Comparison of ENCODE assay signal across 1 cellular context in genomic region chr12:57111046-57111698, GRCh38.
TF ChIP-seq lines count a peak whose summit lies in the region.

Gene STAT6, minus strand, starts transcription at chr12:57111362. Its CDS starts 3,084 bp downstream, at chr12:57108278.

TF ChIP-seq in K562, 482 proteins besides CTCF, POLR2A, EP300 and RAD21 (continued from another document and continues in another):
- TF ChIP-seq U2AF2 (optimal IDR thresholded peaks at IDR 0.05; ENCODE audit: low read depth, low read length) = no peak
- TF ChIP-seq EHMT2 (IDR thresholded peaks at IDR 0.05) = peak; percentile 84
- TF ChIP-seq STAT5B (CRISPR knock-in tag; IDR thresholded peaks at IDR 0.05) = no peak
- TF ChIP-seq GATA2 (CRISPR knock-in tag; IDR thresholded peaks at IDR 0.05) = no peak
- 0 out of 2 replicates have a peak, but pooled peaks have one; percentile 47 for TF ChIP-seq CCAR2 (IDR thresholded peaks at IDR 0.05; ENCODE audit: low read depth, low read length)
- TF ChIP-seq MTF1 (CRISPR knock-in tag; IDR thresholded peaks at IDR 0.05; ENCODE audit: borderline replicate concordance) = no peak
- no peak for TF ChIP-seq NFE2L1 (tag; IDR thresholded peaks at IDR 0.05; ENCODE audit: borderline replicate concordance, low read depth)
- TF ChIP-seq JUND (IDR thresholded peaks at IDR 0.05; ENCODE audit: borderline replicate concordance, low read depth, low read length) = peak; percentile 42
- no peak; the same call in 2 of the 3 replicates for TF ChIP-seq JUND (tag; IDR thresholded peaks at IDR 0.05; ENCODE audit: borderline replicate concordance, low read depth, low read length)
- no peak for TF ChIP-seq IRF1 (CRISPR knock-in tag; IDR thresholded peaks at IDR 0.05; ENCODE audit: borderline replicate concordance)
- peak; percentile 55 for TF ChIP-seq ASH1L (IDR thresholded peaks at IDR 0.05; ENCODE audit: borderline replicate concordance, low read depth, partially characterized antibody)
- TF ChIP-seq ZBTB1 (CRISPR knock-in tag; IDR thresholded peaks at IDR 0.05; ENCODE audit: borderline replicate concordance, low read depth) = no peak
- TF ChIP-seq ZNF263 (CRISPR knock-in tag; IDR thresholded peaks at IDR 0.05; ENCODE audit: borderline replicate concordance) = peak; percentile 85
- no peak for TF ChIP-seq ZNF584 (CRISPR knock-in tag; IDR thresholded peaks at IDR 0.05; ENCODE audit: low read depth)
- no peak; the same call in 1 of the 2 replicates for TF ChIP-seq ATF4 (CRISPR knock-in tag; IDR thresholded peaks at IDR 0.05)
- TF ChIP-seq SIX5 (IDR thresholded peaks at IDR 0.05; ENCODE audit: borderline replicate concordance in 1 of 2, insufficient read depth in 1 of 2, low read depth in 1 of 2, low read length in 2 of 2) = no peak
- no peak for TF ChIP-seq HNRNPH1 (optimal IDR thresholded peaks at IDR 0.05; ENCODE audit: low read depth, low read length)
- TF ChIP-seq ZNF408 (CRISPR knock-in tag; IDR thresholded peaks at IDR 0.05; ENCODE audit: low read depth) = no peak
- TF ChIP-seq ZSCAN29 (IDR thresholded peaks at IDR 0.05) = no peak
- TF ChIP-seq PRDM10 (IDR thresholded peaks at IDR 0.05; ENCODE audit: partially characterized antibody) = peak; percentile 27
- no peak for TF ChIP-seq FOS (IDR thresholded peaks at IDR 0.05; ENCODE audit: extremely low read depth, insufficient read length)
- no peak for TF ChIP-seq PRPF4 (IDR thresholded peaks at IDR 0.05; ENCODE audit: insufficient read depth, low read depth, low read length, poor library complexity, severe bottlenecking)
- no peak; the same call in 1 of the 2 replicates for TF ChIP-seq MTA3 (IDR thresholded peaks at IDR 0.05; ENCODE audit: borderline replicate concordance)
- peak; percentile 62 for TF ChIP-seq RBFOX2 (IDR thresholded peaks at IDR 0.05; ENCODE audit: low read depth, low read length)
- no peak for TF ChIP-seq PTBP1 (IDR thresholded peaks at IDR 0.05; ENCODE audit: low read depth, low read length)
- TF ChIP-seq ZNF347 (CRISPR knock-in tag; IDR thresholded peaks at IDR 0.05; ENCODE audit: low read depth) = no peak
- TF ChIP-seq NFATC3 (IDR thresholded peaks at IDR 0.05) = no peak
- TF ChIP-seq CC2D1A (IDR thresholded peaks at IDR 0.05) = no peak
- TF ChIP-seq RREB1 (CRISPR knock-in tag; IDR thresholded peaks at IDR 0.05) = no peak
- TF ChIP-seq CTBP1 (IDR thresholded peaks at IDR 0.05; ENCODE audit: borderline replicate concordance) = no peak; the same call in 1 of the 2 replicates
- TF ChIP-seq FOXP4 (CRISPR knock-in tag; IDR thresholded peaks at IDR 0.05; ENCODE audit: borderline replicate concordance) = no peak
- no peak for TF ChIP-seq ATF2 (CRISPR knock-in tag; IDR thresholded peaks at IDR 0.05)
- TF ChIP-seq ZNF511 (CRISPR knock-in tag; IDR thresholded peaks at IDR 0.05) = no peak
- no peak for TF ChIP-seq BCL6 (CRISPR knock-in tag; IDR thresholded peaks at IDR 0.05)
- TF ChIP-seq THRB (CRISPR knock-in tag; conservative IDR thresholded peaks at IDR 0.05) = peak; percentile 86
- TF ChIP-seq BMI1 (IDR thresholded peaks at IDR 0.05; ENCODE audit: low read length) = no peak
